Comparison of ENCODE assay signal across 13 cellular contexts in genomic region chr9:134554011-134554749, GRCh38.
"Had no signal": no experiment of that assay in that cellular context is flagged by ENCODE, and none has a peak within 500 bp of the region (broad histone marks: within the 10 kb centered on the region; RNA-seq: fewer than 3 reads in every experiment).

No MANE protein-coding gene starts in this region.

- H3K9me3 ChIP-seq: left lung, pancreas, suprapubic skin had no signal

- H3K27ac Mint-ChIP-seq: activated naive CD8-positive, alpha-beta T cell had no signal

- H3K4me3 Mint-ChIP-seq: activated naive CD8-positive, alpha-beta T cell; activated T-cell treated with anti-CD3 and anti-CD28 coated beads, Interleukin-2, amount 50 U/mL, for 4 hours; mesothelial cell of epicardium; neural crest cell had no signal

- H3K27ac ChIP-seq: left lung, pancreas, suprapubic skin had no signal

- H3K4me1 ChIP-seq: pancreas had no signal

- H3K36me3 Mint-ChIP-seq: activated naive CD8-positive, alpha-beta T cell; mesothelial cell of epicardium had no signal

- DNase-seq: activated CD4-positive, alpha-beta T cell treated with anti-CD3 and anti-CD28 coated beads, Interleukin-2, amount 50 U/mL, for 48 hours; activated CD4-positive, CD25-positive, alpha-beta regulatory T cell treated with anti-CD3 and anti-CD28 coated beads, Interleukin-2, amount 50 U/mL, for 72 hours; activated gamma-delta T cell; activated T-cell treated with anti-CD3 and anti-CD28 coated beads, Interleukin-2, amount 50 U/mL, for 4 hours; foreskin melanocyte; small intestine; stimulated activated naive CD4-positive, alpha-beta T cell treated with Interleukin-2 at 50 U/mL for 16 hours had no signal

- H3K27me3 ChIP-seq: pancreas had no signal

- H3K4me3 ChIP-seq: left lung, pancreas, suprapubic skin had no signal

- H3K9me3 Mint-ChIP-seq: mesothelial cell of epicardium had no signal

- ATAC-seq: activated T-cell treated with anti-CD3 and anti-CD28 coated beads, Interleukin-2, amount 50 U/mL, for 4 hours; left lung had no signal

- H3K36me3 ChIP-seq: left lung, pancreas, suprapubic skin had no signal
